20 cellular contexts compared by ENCODE assay signal in genomic region chr11:76169473-76169881, GRCh38. TPM values are rescaled to one million over a fixed set of nuclear protein-coding genes. Genes with fewer than 3 reads are reported as not detected.
DNase-seq lines count a peak whose midpoint lies in the region; ATAC-seq lines count a peak whose summit lies in the region.
"Had no signal": no experiment of that assay in that cellular context is flagged by ENCODE, and none has a peak within 500 bp of the region (broad histone marks: within the 10 kb centered on the region; RNA-seq: fewer than 3 reads in every experiment).

No MANE protein-coding gene starts in this region.

- H3K4me3 Mint-ChIP-seq in stimulated activated naive CD8-positive, alpha-beta T cell treated with anti-CD3 and anti-CD28 coated beads, Interleukin-15, amount 100 ng/mL, for 72 hours: no peak overlapping the region
- H3K4me3 Mint-ChIP-seq in naive thymus-derived CD4-positive, alpha-beta T cell: no peak overlapping the region
- no peak overlapping the region for H3K4me3 Mint-ChIP-seq in immature natural killer cell
- H3K4me3 Mint-ChIP-seq: activated T-helper 1 cell treated with anti-CD3 and anti-CD28 coated beads, Interleukin-12 subunit alpha, Interleukin-12 subunit beta, Interleukin-2, Interleukin-4 antibody, amounts not matched to agents 30 ng/mL and 10 ng/mL and 1 ng/mL, durations not matched to agents 14 hours and 24 hours and 36 hours; CD8-positive, alpha-beta memory T cell had no signal

- H3K4me1 Mint-ChIP-seq in stimulated activated naive CD8-positive, alpha-beta T cell treated with anti-CD3 and anti-CD28 coated beads, Interleukin-15, amount 100 ng/mL, for 72 hours: peaks cover 23% of the 10 kb centered on the region
- H3K4me1 Mint-ChIP-seq in naive thymus-derived CD4-positive, alpha-beta T cell: peaks cover 0 to 1% (median 0%) of the 10 kb centered on the region in 7 donors
- peaks cover 8 to 10% of the 10 kb centered on the region in 2 donors for H3K4me1 Mint-ChIP-seq in immature natural killer cell

- H3K27me3 Mint-ChIP-seq in stimulated activated naive CD8-positive, alpha-beta T cell treated with anti-CD3 and anti-CD28 coated beads, Interleukin-15, amount 100 ng/mL, for 72 hours: peaks cover 8% of the 10 kb centered on the region
- peaks cover 0 to 1% (median 0%) of the 10 kb centered on the region in 5 donors for H3K27me3 Mint-ChIP-seq in naive thymus-derived CD4-positive, alpha-beta T cell
- H3K27me3 Mint-ChIP-seq in immature natural killer cell (ENCODE audit: low read depth in 3 of 3): peaks cover 0 to 3% (median 0%) of the 10 kb centered on the region in 3 donors
- H3K27me3 Mint-ChIP-seq: CD8-positive, alpha-beta memory T cell had no signal

- H3K9me3 Mint-ChIP-seq in stimulated activated naive CD8-positive, alpha-beta T cell treated with anti-CD3 and anti-CD28 coated beads, Interleukin-15, amount 100 ng/mL, for 72 hours: no peaks in the 10 kb centered on the region
- no peaks in the 10 kb centered on the region for H3K9me3 Mint-ChIP-seq in naive thymus-derived CD4-positive, alpha-beta T cell
- H3K9me3 Mint-ChIP-seq in immature natural killer cell: peaks cover 0 to 2% (median 0%) of the 10 kb centered on the region in 6 donors
- H3K9me3 Mint-ChIP-seq: activated T-helper 1 cell treated with anti-CD3 and anti-CD28 coated beads, Interleukin-12 subunit alpha, Interleukin-12 subunit beta, Interleukin-2, Interleukin-4 antibody, amounts not matched to agents 30 ng/mL and 10 ng/mL and 1 ng/mL, durations not matched to agents 14 hours and 24 hours and 36 hours; CD8-positive, alpha-beta memory T cell had no signal

- peak overlapping the region; percentile 50 for H3K9ac ChIP-seq in NT2/D1 (ENCODE audit: insufficient read length, low read depth)

- CTCF ChIA-PET in naive thymus-derived CD4-positive, alpha-beta T cell (lab: Charles Lee): interaction anchor here (0.6 kb wide), 1 partner anchor 126 kb away, joined by 3 read pairs; no protein-coding TSS in a partner anchor

- no peaks in the 10 kb centered on the region for H3K36me3 ChIP-seq in NT2/D1 (ENCODE audit: insufficient read depth, insufficient read length, low read length)
- H3K36me3 ChIP-seq in naive thymus-derived CD4-positive, alpha-beta T cell (ENCODE audit: control insufficient read depth in 2 of 3, insufficient read depth in 3 of 3, low read length in 3 of 3): no peaks in the 10 kb centered on the region
- H3K36me3 ChIP-seq: adrenal gland had no signal

- H3K27ac ChIP-seq in naive thymus-derived CD4-positive, alpha-beta T cell (ENCODE audit: low read depth, low read length): no peak overlapping the region
- H3K27ac ChIP-seq: adrenal gland, HL-60 had no signal

- POLR2A ChIA-PET in naive thymus-derived CD4-positive, alpha-beta T cell (lab: Charles Lee): no interaction called here

- intact Hi-C loops in naive thymus-derived CD4-positive, alpha-beta T cell (cut with micrococcal nuclease): no loop called here

- DNase-seq in stimulated activated naive CD8-positive, alpha-beta T cell treated with anti-CD3 and anti-CD28 coated beads, Interleukin-15, Interleukin-2, amounts not matched to agents 100 U/mL and 50 U/mL, for 24 hours: no peak
- no peak for DNase-seq in stimulated activated naive CD8-positive, alpha-beta T cell treated with anti-CD3 and anti-CD28 coated beads, Interleukin-15, amount 100 ng/mL, for 72 hours
- no peak for DNase-seq in NT2/D1 (ENCODE audit: low read depth, low spot score)
- DNase-seq in ecto neural progenitor cell (ENCODE audit: low spot score): no peak
- no peak for DNase-seq in naive thymus-derived CD4-positive, alpha-beta T cell
- no peak for DNase-seq in immature natural killer cell
- DNase-seq in SKM-1 treated with dmso at 0.1 percent for 144 hours (lab: John Stamatoyannopoulos, UW; ENCODE audit: unreplicated experiment): no peak
- DNase-seq: activated CD4-positive, alpha-beta T cell treated with anti-CD3 and anti-CD28 coated beads, Interleukin-2, amount 50 U/mL, for 48 hours; adrenal gland; CD8-positive, alpha-beta memory T cell; hippocampal formation; KG1; left colon; NCI-H1105; NCI-H446 treated with DMSO at 0.1 percent for 48 hours; stimulated activated naive CD4-positive, alpha-beta T cell treated with Interleukin-2 at 50 U/mL for 16 hours had no signal

- no peaks in the 10 kb centered on the region for H3K9me3 ChIP-seq in NT2/D1 (ENCODE audit: insufficient read depth, low read length)
- H3K9me3 ChIP-seq in naive thymus-derived CD4-positive, alpha-beta T cell (ENCODE audit: control insufficient read depth in 2 of 3, low read length in 3 of 3): no peaks in the 10 kb centered on the region
- H3K9me3 ChIP-seq: adrenal gland had no signal

- peaks cover 15% of the 10 kb centered on the region for H3K4me1 ChIP-seq in NT2/D1 (ENCODE audit: insufficient read depth, insufficient read length)
- H3K4me1 ChIP-seq in naive thymus-derived CD4-positive, alpha-beta T cell (ENCODE audit: control insufficient read depth in 2 of 2, insufficient read depth in 2 of 2, low read length in 2 of 2): no peaks in the 10 kb centered on the region
- H3K4me1 ChIP-seq: adrenal gland had no signal

- no peak overlapping the region for H3K4me3 ChIP-seq in NT2/D1 (ENCODE audit: insufficient read length, low read depth)
- H3K4me3 ChIP-seq in naive thymus-derived CD4-positive, alpha-beta T cell (ENCODE audit: low read length): no peak overlapping the region
- H3K4me3 ChIP-seq: adrenal gland had no signal

- ATAC-seq in stimulated activated naive CD8-positive, alpha-beta T cell treated with anti-CD3 and anti-CD28 coated beads, Interleukin-15, Interleukin-2, amounts not matched to agents 100 U/mL and 50 U/mL, for 24 hours: peak; percentile 10
- ATAC-seq in stimulated activated naive CD8-positive, alpha-beta T cell treated with anti-CD3 and anti-CD28 coated beads, Interleukin-15, amount 100 ng/mL, for 72 hours: no peak
- ATAC-seq in GM21825 (IDR thresholded peaks at IDR 0.05; ENCODE audit: unreplicated experiment): peak; percentile 44
- ATAC-seq in naive thymus-derived CD4-positive, alpha-beta T cell: no peak
- ATAC-seq: left colon had no signal

- no peaks in the 10 kb centered on the region for H3K36me3 Mint-ChIP-seq in naive thymus-derived CD4-positive, alpha-beta T cell
- no peaks in the 10 kb centered on the region for H3K36me3 Mint-ChIP-seq in immature natural killer cell
- H3K36me3 Mint-ChIP-seq: CD8-positive, alpha-beta memory T cell had no signal

- H3K27me3 ChIP-seq in NT2/D1 (ENCODE audit: insufficient read depth, insufficient read length): peaks cover 51% of the 10 kb centered on the region
- H3K27me3 ChIP-seq in naive thymus-derived CD4-positive, alpha-beta T cell (ENCODE audit: control insufficient read depth in 2 of 2, insufficient read depth in 2 of 2, low read length in 2 of 2): no peaks in the 10 kb centered on the region
- H3K27me3 ChIP-seq: adrenal gland had no signal

- no peak overlapping the region for H3K27ac Mint-ChIP-seq in stimulated activated naive CD8-positive, alpha-beta T cell treated with anti-CD3 and anti-CD28 coated beads, Interleukin-15, amount 100 ng/mL, for 72 hours
- no peak overlapping the region for H3K27ac Mint-ChIP-seq in naive thymus-derived CD4-positive, alpha-beta T cell
- no peak overlapping the region for H3K27ac Mint-ChIP-seq in immature natural killer cell
- H3K27ac Mint-ChIP-seq: activated T-helper 1 cell treated with anti-CD3 and anti-CD28 coated beads, Interleukin-12 subunit alpha, Interleukin-12 subunit beta, Interleukin-2, Interleukin-4 antibody, amounts not matched to agents 30 ng/mL and 10 ng/mL and 1 ng/mL, durations not matched to agents 14 hours and 24 hours and 36 hours; CD8-positive, alpha-beta memory T cell had no signal

RNA-seq across cellular contexts. Expression of gene WNT11, which starts 36.8 kb away (rescaled TPM):
- under 1 TPM in 2 of 5 experiments, not detected in 3; 0.27 to 0.45 TPM for total RNA-seq in naive thymus-derived CD4-positive, alpha-beta T cell
- polyA plus RNA-seq in naive thymus-derived CD4-positive, alpha-beta T cell: under 1 TPM in 1 of 2 donors, not detected in 1; 0.16 TPM
- polyA plus RNA-seq in immature natural killer cell: 1 to 10 TPM in 2 of 3 donors, under 1 TPM in 1; 0.78 to 2.4 (median 1.4) TPM
- total RNA-seq: OCI-LY7 had no signal

Comparison
In these comparisons a context has a peak if more than half of its experiments do, and no peak if none do; other contexts are left out.
1. ATAC-seq: peak in stimulated activated naive CD8-positive, alpha-beta T cell treated with anti-CD3 and anti-CD28 coated beads, Interleukin-15, Interleukin-2, amounts not matched to agents 100 U/mL and 50 U/mL, for 24 hours (single experiment) and GM21825 (single experiment); none in stimulated activated naive CD8-positive, alpha-beta T cell treated with anti-CD3 and anti-CD28 coated beads, Interleukin-15, amount 100 ng/mL, for 72 hours (single experiment) and naive thymus-derived CD4-positive, alpha-beta T cell (single experiment).